Comparison of ENCODE assay signal across 31 cellular contexts in genomic region chr16:6144441-6144840, GRCh38.
"Had no signal": no experiment of that assay in that cellular context is flagged by ENCODE, and none has a peak within 500 bp of the region (broad histone marks: within the 10 kb centered on the region; RNA-seq: fewer than 3 reads in every experiment).

No MANE protein-coding gene starts in this region.

- H3K27me3 ChIP-seq: adrenal gland, body of pancreas, brain microvascular endothelial cell, breast epithelium had no signal

- H3K4me1 ChIP-seq: adrenal gland, body of pancreas, breast epithelium had no signal

- ATAC-seq: activated CD8-positive, alpha-beta T cell treated with anti-CD3 and anti-CD28 coated beads for 36 hours; activated naive CD4-positive, alpha-beta T cell treated with anti-CD3 and anti-CD28 coated beads, Interleukin-2, amount 50 U/mL, for 72 hours; activated T-cell treated with anti-CD3 and anti-CD28 coated beads, Interleukin-2, amount 50 U/mL, for 4 hours; activated T-cell treated with anti-CD3 and anti-CD28 coated beads, Interleukin-2, amount 50 U/mL, for 72 hours; activated T-helper 17 cell treated with anti-CD3 and anti-CD28 coated beads, Interleukin-2, amount 50 U/mL, for 72 hours; body of pancreas had no signal

- H3K9me3 ChIP-seq: adrenal gland, body of pancreas had no signal

- DNase-seq: activated B cell treated with CpG ODN at 0.5 μM for 24 hours; activated CD4-positive, alpha-beta memory T cell treated with anti-CD3 and anti-CD28 coated beads for 36 hours; activated CD4-positive, alpha-beta T cell treated with anti-CD3 and anti-CD28 coated beads for 4 hours; activated CD4-positive, alpha-beta T cell treated with anti-CD3 and anti-CD28 coated beads, Interleukin-2, amount 10 ng/mL, durations not matched to agents 24 days and 14 days; activated CD4-positive, alpha-beta T cell treated with anti-CD3 and anti-CD28 coated beads, Interleukin-2, amount 50 U/mL, for 1 hour; activated CD4-positive, alpha-beta T cell treated with anti-CD3 and anti-CD28 coated beads, Interleukin-2, amount 50 U/mL, for 4 hours; activated CD4-positive, CD25-positive, alpha-beta regulatory T cell treated with anti-CD3 and anti-CD28 coated beads, Interleukin-2, amount 50 U/mL, for 72 hours; activated CD8-positive, alpha-beta memory T cell treated with anti-CD3 and anti-CD28 coated beads, Interleukin-2, amount 50 U/mL, for 4 hours; activated CD8-positive, alpha-beta T cell treated with anti-CD3 and anti-CD28 coated beads for 36 hours; activated effector memory CD4-positive, alpha-beta T cell treated with anti-CD3 and anti-CD28 coated beads, Interleukin-2, amount 50 U/mL, for 16 hours; activated gamma-delta T cell treated with Interleukin-2 at 50 U/mL for 16 hours; activated naive CD4-positive, alpha-beta T cell; activated naive CD4-positive, alpha-beta T cell treated with anti-CD3 and anti-CD28 coated beads for 36 hours; activated naive CD4-positive, alpha-beta T cell treated with anti-CD3 and anti-CD28 coated beads, Interleukin-2, amount 50 U/mL, for 16 hours; activated naive CD8-positive, alpha-beta T cell treated with anti-CD3 and anti-CD28 coated beads for 36 hours; activated T-cell treated with anti-CD3 and anti-CD28 coated beads for 4 hours; activated T-cell treated with anti-CD3 and anti-CD28 coated beads, Interleukin-2, amount 50 U/mL, for 1 hour; activated T-cell treated with anti-CD3 and anti-CD28 coated beads, Interleukin-2, amount 50 U/mL, for 4 hours; activated T-cell treated with anti-CD3 and anti-CD28 coated beads, Interleukin-2, amount 50 U/mL, for 72 hours; adrenal gland; amniotic stem cell; aorta; body of pancreas; brain microvascular endothelial cell; central memory CD4-positive, alpha-beta T cell; T-helper 2 cell; T-helper 9 cell had no signal

- H3K4me3 ChIP-seq: adrenal gland, body of pancreas, breast epithelium had no signal

- H3K36me3 ChIP-seq: adrenal gland, brain microvascular endothelial cell, breast epithelium had no signal

- H3K27ac ChIP-seq: adrenal gland, body of pancreas, brain microvascular endothelial cell, breast epithelium, VCaP had no signal
